ENCODE assay signal across 8 cellular contexts in the genomic region with DNA sequence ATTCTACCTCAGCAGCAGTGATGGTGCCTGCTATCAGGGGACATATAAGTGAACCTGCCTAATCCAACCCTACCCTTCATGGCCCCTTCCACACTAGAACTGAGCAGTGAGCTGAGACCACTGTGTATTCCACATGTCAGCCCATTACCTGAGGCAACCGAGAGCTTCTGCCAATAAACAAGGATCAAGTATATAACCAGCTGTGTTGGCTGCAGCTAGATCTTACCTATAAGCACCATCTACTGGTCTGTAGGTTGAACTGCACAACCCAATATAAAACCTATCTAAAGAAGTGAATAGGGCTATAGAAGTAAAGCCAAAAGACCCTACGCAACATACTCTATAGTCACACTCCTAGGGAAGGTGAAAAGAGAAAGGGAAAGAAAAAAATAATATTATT.
DNase-seq lines count a peak whose midpoint lies in the region; ATAC-seq, FAIRE-seq and TF ChIP-seq lines count a peak whose summit lies in the region.

No MANE protein-coding gene starts in this region.

- ATAC-seq in HG02981 (IDR thresholded peaks at IDR 0.05; ENCODE audit: unreplicated experiment), result peak; percentile 70
- no peak for ATAC-seq in lung (ENCODE audit: insufficient read depth, low FRiP score)
- no peak for ATAC-seq in GM19397 (IDR thresholded peaks at IDR 0.05; ENCODE audit: unreplicated experiment)

- H3K27me3 ChIP-seq in A673 (replicated peaks; ENCODE audit: insufficient read depth, low read depth, low read length, poor library complexity), result no peaks in the 10 kb centered on the region
- no peaks in the 10 kb centered on the region for H3K27me3 ChIP-seq in lung (ENCODE audit: control insufficient read depth, insufficient read depth)

- intact Hi-C loops in A673 (cut with micrococcal nuclease; ENCODE audit: unreplicated experiment), result loop anchor here (10.0 kb wide), 1 partner anchor 284 kb away; no protein-coding TSS in a partner anchor

- H3K4me1 ChIP-seq in A673 (ENCODE audit: insufficient read depth, low read length, poor library complexity, severe bottlenecking) (no peaks in the 10 kb centered on the region), lung (ENCODE audit: control insufficient read depth in 2 of 2, insufficient read depth in 2 of 2, low read length in 2 of 2) (no peaks in the 10 kb centered on the region)

- H3K4me3 ChIP-seq in A673 (ENCODE audit: low read depth, low read length, poor library complexity, severe bottlenecking), result no peak overlapping the region
- H3K4me3 ChIP-seq in lung, result no peak overlapping the region

- H3K27ac ChIP-seq in A673 (ENCODE audit: low read depth, low read length, poor library complexity, severe bottlenecking), result no peak overlapping the region
- H3K27ac ChIP-seq in lung (ENCODE audit: low read depth in 1 of 2, low read length in 1 of 2), result no peak overlapping the region

- in situ Hi-C loops in T47D (cut with HindIII; ENCODE audit: low pct_unique_long_range_greater_than_20kb, low sequenced_read_pairs), result no loop called here

- H3K9me3 ChIP-seq in A673 (ENCODE audit: low read depth, low read length, poor library complexity, severe bottlenecking), result no peaks in the 10 kb centered on the region
- peaks cover 0 to 9% of the 10 kb centered on the region in 2 donors for H3K9me3 ChIP-seq in lung (ENCODE audit: control insufficient read depth in 2 of 2, insufficient read depth in 1 of 2, low read length in 1 of 2)

- FAIRE-seq in GM12891 (lab: Jason Lieb, UNC), result peak; percentile 67

- H3K36me3 ChIP-seq in A673 (ENCODE audit: insufficient read depth, low read length, poor library complexity, severe bottlenecking) (no peaks in the 10 kb centered on the region), lung (ENCODE audit: control insufficient read depth in 2 of 2, insufficient read depth in 2 of 2, low read length in 2 of 2) (no peaks in the 10 kb centered on the region)

- POLR2A ChIA-PET in A673 (lab: Charles Lee; ENCODE audit: low non-redundant PET), result no interaction called here

- TF ChIP-seq POLR2A in GM12891 (IDR thresholded peaks at IDR 0.05; ENCODE audit: low read depth, low read length), result no peak

- peak; percentile 58 for TF ChIP-seq CTCF in A673 (conservative IDR thresholded peaks at IDR 0.05; ENCODE audit: low read depth, low read length)
- peak; percentile 5 for TF ChIP-seq CTCF in lung (IDR thresholded peaks at IDR 0.05; ENCODE audit: control extremely low read depth, extremely low read depth)

- 56 to 60% methylated on average over 2 of the region's 2 CpGs for WGBS in lung, 2 donors

- CTCF ChIA-PET in A673 (lab: Charles Lee), result no interaction called here

- DNase-seq in A673 (ENCODE audit: low spot score), result peak; percentile 43
- no peak for DNase-seq in GM12891 (ENCODE audit: insufficient read length, low spot score)
- peak; percentile 69 for DNase-seq in NCI-H69 (lab: John Stamatoyannopoulos, UW)
- peak; percentile 47 to 70 for DNase-seq in T47D (ENCODE audit: low read depth in 1 of 2, low spot score in 1 of 2)
- no peak for DNase-seq in lung (ENCODE audit: low spot score)
- no peak for DNase-seq in stimulated activated CD4-positive, alpha-beta T cell treated with anti-CD3 and anti-CD28 coated beads, Interleukin-4, amount 100 ng/mL, for 1 hour

- no TSS peak for BruUV-seq in A673 (replicated peaks; lab: Mats Ljungman, UMichigan)

TF ChIP-seq in GM12891, 5 proteins besides CTCF, POLR2A, EP300 and RAD21:
- TF ChIP-seq TAF1 (IDR thresholded peaks at IDR 0.05; ENCODE audit: low read depth, low read length) (no peak), PAX5 (IDR thresholded peaks at IDR 0.05; ENCODE audit: insufficient read depth, low read length, severe bottlenecking) (no peak), POU2F2 (IDR thresholded peaks at IDR 0.05; ENCODE audit: low read depth, low read length) (no peak), POLR2AphosphoS5 (IDR thresholded peaks at IDR 0.05; ENCODE audit: low read depth, low read length) (no peak), SPI1 (IDR thresholded peaks at IDR 0.05; ENCODE audit: low read depth, low read length) (no peak)
TF ChIP-seq in GM12891: peak in this region for 0.

Comparison
In these comparisons a context has a peak if more than half of its experiments do, and no peak if none do; other contexts are left out.
1. DNase-seq: peak in A673 (single experiment), NCI-H69 (single experiment) and T47D (2 of 2); none in GM12891 (single experiment), lung (single experiment) and stimulated activated CD4-positive, alpha-beta T cell treated with anti-CD3 and anti-CD28 coated beads, Interleukin-4, amount 100 ng/mL, for 1 hour (single experiment).